In genomic region chr16:88535857-88536222, GRCh38 we compare ENCODE assay signal across 1 cellular context.
TF ChIP-seq lines count a peak whose summit lies in the region.

No MANE protein-coding gene starts in this region.

TF ChIP-seq in IMR-90, 13 proteins besides CTCF, POLR2A, EP300 and RAD21:
- TF ChIP-seq RFX5 (IDR thresholded peaks at IDR 0.05; ENCODE audit: low read depth, low read length) (no peak), MAZ (IDR thresholded peaks at IDR 0.05; ENCODE audit: borderline replicate concordance, low read depth, low read length) (no peak), RCOR1 (IDR thresholded peaks at IDR 0.05; ENCODE audit: insufficient replicate concordance, low read length) (no peak), BHLHE40 (IDR thresholded peaks at IDR 0.05; ENCODE audit: low read depth, low read length) (no peak), SMC3 (IDR thresholded peaks at IDR 0.05; ENCODE audit: low read depth, low read length) (no peak), CHD1 (IDR thresholded peaks at IDR 0.05; ENCODE audit: low read depth, low read length) (no peak), CEBPB (IDR thresholded peaks at IDR 0.05; ENCODE audit: low read depth, low read length) (no peak), FOS (IDR thresholded peaks at IDR 0.05; ENCODE audit: low read depth, low read length) (no peak), MXI1 (IDR thresholded peaks at IDR 0.05; ENCODE audit: borderline replicate concordance, low read depth, low read length) (no peak), NFE2L2 (IDR thresholded peaks at IDR 0.05; ENCODE audit: low read depth, low read length) (no peak), MAFK (IDR thresholded peaks at IDR 0.05; ENCODE audit: low read depth, low read length) (no peak)
- TF ChIP-seq, protein P1, sequence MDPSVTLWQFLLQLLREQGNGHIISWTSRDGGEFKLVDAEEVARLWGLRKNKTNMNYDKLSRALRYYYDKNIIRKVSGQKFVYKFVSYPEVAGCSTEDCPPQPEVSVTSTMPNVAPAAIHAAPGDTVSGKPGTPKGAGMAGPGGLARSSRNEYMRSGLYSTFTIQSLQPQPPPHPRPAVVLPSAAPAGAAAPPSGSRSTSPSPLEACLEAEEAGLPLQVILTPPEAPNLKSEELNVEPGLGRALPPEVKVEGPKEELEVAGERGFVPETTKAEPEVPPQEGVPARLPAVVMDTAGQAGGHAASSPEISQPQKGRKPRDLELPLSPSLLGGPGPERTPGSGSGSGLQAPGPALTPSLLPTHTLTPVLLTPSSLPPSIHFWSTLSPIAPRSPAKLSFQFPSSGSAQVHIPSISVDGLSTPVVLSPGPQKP (IDR thresholded peaks at IDR 0.05; ENCODE audit: borderline replicate concordance, low read depth, low read length), result no peak
- TF ChIP-seq, protein P2, sequence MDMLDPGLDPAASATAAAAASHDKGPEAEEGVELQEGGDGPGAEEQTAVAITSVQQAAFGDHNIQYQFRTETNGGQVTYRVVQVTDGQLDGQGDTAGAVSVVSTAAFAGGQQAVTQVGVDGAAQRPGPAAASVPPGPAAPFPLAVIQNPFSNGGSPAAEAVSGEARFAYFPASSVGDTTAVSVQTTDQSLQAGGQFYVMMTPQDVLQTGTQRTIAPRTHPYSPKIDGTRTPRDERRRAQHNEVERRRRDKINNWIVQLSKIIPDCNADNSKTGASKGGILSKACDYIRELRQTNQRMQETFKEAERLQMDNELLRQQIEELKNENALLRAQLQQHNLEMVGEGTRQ (IDR thresholded peaks at IDR 0.05; ENCODE audit: low read depth, low read length), result no peak
